14 cellular contexts compared by ENCODE assay signal in genomic region chr9:132946624-132947295, GRCh38. TPM values are rescaled to one million over a fixed set of nuclear protein-coding genes. Genes with fewer than 3 reads are reported as not detected.
DNase-seq lines count a peak whose midpoint lies in the region; ATAC-seq and TF ChIP-seq lines count a peak whose summit lies in the region.
"Had no signal": no experiment of that assay in that cellular context is flagged by ENCODE, and none has a peak within 500 bp of the region (broad histone marks: within the 10 kb centered on the region; RNA-seq: fewer than 3 reads in every experiment).

No MANE protein-coding gene starts in this region.

- H3K4me1 ChIP-seq in HCT116 (ENCODE audit: control insufficient read depth in 1 of 2, insufficient read depth in 2 of 2, low read length in 2 of 2) (peaks cover 7 to 30% of the 10 kb centered on the region in 2 experiments; a peak in 3 of 4 replicates), adrenal gland (replicated peaks in 1 of 2) (peaks cover 20 to 24% of the 10 kb centered on the region in 2 donors)

- intact Hi-C loops in HCT116 (cut with micrococcal nuclease) (no loop called here), adrenal gland (cut with DNase I) (no loop called here)

- H3K79me2 ChIP-seq in HCT116 (ENCODE audit: insufficient read depth, low read length) = peaks cover 25% of the 10 kb centered on the region

- no peaks in the 10 kb centered on the region for H3K36me3 ChIP-seq in HCT116 (ENCODE audit: control insufficient read depth in 1 of 2, insufficient read depth in 2 of 2, low read length in 2 of 2)
- H3K36me3 ChIP-seq in adrenal gland (replicated peaks in 1 of 2) = no peaks in the 10 kb centered on the region

- H3K4me3 ChIP-seq in HCT116 (replicated peaks in 1 of 2; ENCODE audit: low read depth in 1 of 2, low read length in 2 of 2) (no peak overlapping the region), adrenal gland (no peak overlapping the region)

- H3K9me2 ChIP-seq in HCT116 (ENCODE audit: insufficient read depth) = no peaks in the 10 kb centered on the region

- H4K20me1 ChIP-seq in HCT116 (ENCODE audit: insufficient read depth) = no peaks in the 10 kb centered on the region

- H3K27me3 ChIP-seq in HCT116 (ENCODE audit: insufficient read depth, low read length) = no peaks in the 10 kb centered on the region
- H3K27me3 ChIP-seq in adrenal gland = no peaks in the 10 kb centered on the region

- TF ChIP-seq POLR2A in HCT116 (IDR thresholded peaks at IDR 0.05; ENCODE audit: borderline replicate concordance, extremely low read depth, insufficient read depth, insufficient read length) (no peak), adrenal gland (IDR thresholded peaks at IDR 0.05) (no peak)

- H3K9ac ChIP-seq in HCT116 (ENCODE audit: low read length) = no peak overlapping the region

- peak overlapping the region; percentile 47 for H3K4me2 ChIP-seq in HCT116 (ENCODE audit: low read length)

- TF ChIP-seq RAD21 in HCT116 (IDR thresholded peaks at IDR 0.05; ENCODE audit: low read depth) = no peak

- DNase-seq in ACHN (peak; percentile 72), HCT116 (ENCODE audit: low read depth, low spot score) (no peak), adrenal gland (peak in 5 of 7 donors; percentile 18 to 46 (median 29)), iris pigment epithelial cell (ENCODE audit: low read depth) (peak; percentile 53), NCI-H2029 (lab: John Stamatoyannopoulos, UW) (no peak)
- DNase-seq: NCI-H510A; stimulated activated CD4-positive, alpha-beta T cell treated with anti-CD3 and anti-CD28 coated beads, Interleukin-15, amount 100 ng/mL, for 24 hours; substantia nigra; T-helper 9 cell had no signal

- CTCF ChIA-PET in HCT116 (lab: Charles Lee) = no interaction called here

- no peaks in the 10 kb centered on the region for H3K9me3 ChIP-seq in HCT116 (ENCODE audit: control insufficient read depth in 1 of 2, insufficient read depth in 1 of 2, low read depth in 1 of 2, low read length in 2 of 2)
- no peaks in the 10 kb centered on the region for H3K9me3 ChIP-seq in adrenal gland (replicated peaks in 1 of 3)

- no peak for TF ChIP-seq CTCF in HCT116 (IDR thresholded peaks at IDR 0.05 in 2 of 3, conservative IDR thresholded peaks at IDR 0.05 in 1 of 3; ENCODE audit: borderline replicate concordance in 1 of 3, insufficient read depth in 1 of 3, low read depth in 2 of 3, low read length in 2 of 3)
- no peak for TF ChIP-seq CTCF in adrenal gland (IDR thresholded peaks at IDR 0.05)

- WGBS in adrenal gland, 4 donors = 89 to 94% (median 90%) methylated on average over 6 to 7 of the region's 7 CpGs

- POLR2A ChIA-PET in HCT116 (lab: Charles Lee) = no interaction called here

- H2AFZ ChIP-seq in HCT116 (ENCODE audit: low read depth, low read length, poor library complexity, severe bottlenecking) = no peak overlapping the region

- RAD21 ChIA-PET in HCT116 (lab: Charles Lee; ENCODE audit: low non-redundant PET in 1 of 2, low total read pairs in 2 of 2, uncharacterized antibody in 2 of 2, unreplicated experiment in 2 of 2) = no interaction called here

- in situ Hi-C loops in ACHN (cut with HindIII; ENCODE audit: low pct_ligation_motif_present, low pct_unique_long_range_greater_than_20kb, low sequenced_read_pairs) = no loop called here

- no peak overlapping the region for H3K27ac ChIP-seq in HCT116 (ENCODE audit: low read depth, low read length)
- no peak overlapping the region for H3K27ac ChIP-seq in adrenal gland

- no peak for ATAC-seq in HCT116
- ATAC-seq in GM21447 (IDR thresholded peaks at IDR 0.05; ENCODE audit: unreplicated experiment) = no peak
- ATAC-seq in HG02973 (IDR thresholded peaks at IDR 0.05; ENCODE audit: unreplicated experiment) = no peak
- no peak for ATAC-seq in HG03469 (IDR thresholded peaks at IDR 0.05; ENCODE audit: unreplicated experiment)

- BruUV-seq in HCT116 (replicated peaks; lab: Mats Ljungman, UMichigan) = no TSS peak

TF ChIP-seq in HCT116, 20 proteins besides CTCF, POLR2A, EP300 and RAD21:
- TF ChIP-seq FOSL1 (IDR thresholded peaks at IDR 0.05; ENCODE audit: low read depth) = 0 out of 2 replicates have a peak, but pooled peaks have one; percentile 14
- TF ChIP-seq REST (IDR thresholded peaks at IDR 0.05; ENCODE audit: low read depth) = no peak
- TF ChIP-seq SP1 (IDR thresholded peaks at IDR 0.05; ENCODE audit: low read depth) = no peak
- TF ChIP-seq TCF7L2 (IDR thresholded peaks at IDR 0.05; ENCODE audit: borderline replicate concordance, extremely low read depth, insufficient read depth, insufficient read length) = no peak
- no peak for TF ChIP-seq CEBPB (IDR thresholded peaks at IDR 0.05; ENCODE audit: low read depth)
TF ChIP-seq in HCT116: peak in this region for 1.

RNA-seq across cellular contexts. Expression of gene TSC1, which starts 2.3 kb away (rescaled TPM):
- total RNA-seq in HCT116 (2021; ENCODE audit: unreplicated experiment) (34.5 TPM), adrenal gland (10 to 100 TPM; 38.5 to 87.7 (median 58.7) TPM)
- polyA plus RNA-seq in HCT116 (2012) = 14.6 and 15.2 TPM in 2 replicates
- 10 to 100 TPM; 29.4 to 37.6 (median 30.6) TPM for polyA plus RNA-seq in adrenal gland

RNA-seq across cellular contexts. Expression of gene GFI1B, which starts 31.7 kb away (rescaled TPM):
- 0.20 TPM for total RNA-seq in HCT116 (2021; ENCODE audit: unreplicated experiment)
- not detected in 2 replicates for polyA plus RNA-seq in HCT116 (2012)
- total RNA-seq in adrenal gland = under 1 TPM in 2 of 8 donors, not detected in 6; 0.14 to 0.46 TPM
- polyA plus RNA-seq in adrenal gland = under 1 TPM in 1 of 3 donors, not detected in 2; 0.03 TPM
- total RNA-seq: activated T-helper 1 cell treated with anti-CD3 and anti-CD28 coated beads, Interleukin-12 subunit alpha, Interleukin-12 subunit beta, Interleukin-2, Interleukin-4 antibody, amounts not matched to agents 30 ng/mL and 10 ng/mL and 1 ng/mL, durations not matched to agents 14 hours and 24 hours and 36 hours; mesenteric fat pad had no signal

Comparison
In these comparisons a context has a peak if more than half of its experiments do, and no peak if none do; other contexts are left out.
1. DNase-seq: peak in ACHN (single experiment), adrenal gland (5 of 7) and iris pigment epithelial cell (single experiment); none in HCT116 (single experiment) and NCI-H2029 (single experiment).